Comparison of ENCODE assay signal across 14 cellular contexts in the genomic region with DNA sequence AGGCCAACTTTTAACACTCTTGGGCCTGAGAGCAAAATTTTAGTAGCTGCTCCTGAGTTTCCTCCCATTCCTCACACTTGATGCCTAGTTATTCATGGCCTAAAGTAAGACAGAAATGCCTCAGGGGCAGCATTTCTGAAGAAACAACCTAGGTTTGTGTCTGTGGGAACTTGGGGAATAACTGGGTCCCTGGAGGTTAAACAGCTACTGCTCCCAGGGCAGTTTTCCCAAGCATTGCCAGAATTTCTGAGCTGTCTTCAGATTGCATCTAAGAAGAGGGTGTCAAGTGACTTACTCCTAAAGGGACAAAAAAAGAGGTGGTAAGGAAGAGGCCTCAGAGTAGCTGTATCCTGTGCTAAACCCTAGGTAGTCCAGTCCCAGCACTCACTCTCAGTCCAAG.
DNase-seq lines count a peak whose midpoint lies in the region; ATAC-seq and TF ChIP-seq lines count a peak whose summit lies in the region.
"Had no signal": no experiment of that assay in that cellular context is flagged by ENCODE, and none has a peak within 500 bp of the region (broad histone marks: within the 10 kb centered on the region; RNA-seq: fewer than 3 reads in every experiment).

No MANE protein-coding gene starts in this region.

- peaks cover 52% of the 10 kb centered on the region for H3K4me1 Mint-ChIP-seq in nephron progenitor cell
- no peaks in the 10 kb centered on the region for H3K4me1 Mint-ChIP-seq in activated CD8-positive, alpha-beta T cell treated with anti-CD3 and anti-CD28 coated beads for 36 hours (ENCODE audit: low read depth)
- H3K4me1 Mint-ChIP-seq: CD8-positive, alpha-beta memory T cell had no signal

- H3K4me3 ChIP-seq in fibroblast of mammary gland (ENCODE audit: control insufficient read depth, low read depth, low read length) (no peak overlapping the region), BE2C (ENCODE audit: low read depth, low read length) (no peak overlapping the region)
- H3K4me3 ChIP-seq: A549, BLaER1 had no signal

- H3K27me3 ChIP-seq in BE2C: no peaks in the 10 kb centered on the region

- H3K4me3 Mint-ChIP-seq in nephron progenitor cell: no peak overlapping the region
- H3K4me3 Mint-ChIP-seq in activated CD8-positive, alpha-beta T cell treated with anti-CD3 and anti-CD28 coated beads for 36 hours: no peak overlapping the region
- H3K4me3 Mint-ChIP-seq: CD8-positive, alpha-beta memory T cell; HFFc6 had no signal

- no peaks in the 10 kb centered on the region for H3K36me3 ChIP-seq in BE2C
- H3K36me3 ChIP-seq: BLaER1 had no signal

- H3K27me3 Mint-ChIP-seq in nephron progenitor cell (ENCODE audit: low read depth, poor library complexity): no peaks in the 10 kb centered on the region
- peaks cover 2% of the 10 kb centered on the region for H3K27me3 Mint-ChIP-seq in activated CD8-positive, alpha-beta T cell treated with anti-CD3 and anti-CD28 coated beads for 36 hours

- in situ Hi-C loops in SK-MEL-5 (cut with HindIII; ENCODE audit: low pct_unique_long_range_greater_than_20kb, low sequenced_read_pairs): no loop called here

- CTCF ChIA-PET in activated CD8-positive, alpha-beta T cell treated with anti-CD3 and anti-CD28 coated beads for 36 hours (lab: Charles Lee): interaction anchor here (1.2 kb wide), 1 partner anchor 28 kb away, joined by 3 read pairs; no protein-coding TSS in a partner anchor

- intact Hi-C loops in activated CD8-positive, alpha-beta T cell treated with anti-CD3 and anti-CD28 coated beads for 36 hours (cut with micrococcal nuclease): no loop called here

- no peaks in the 10 kb centered on the region for H3K9me3 ChIP-seq in BE2C
- H3K9me3 ChIP-seq: A549, BLaER1, Caco-2 had no signal

- POLR2A ChIA-PET in activated CD8-positive, alpha-beta T cell treated with anti-CD3 and anti-CD28 coated beads for 36 hours (lab: Charles Lee): no interaction called here

- peak overlapping the region; percentile 96 for H3K27ac Mint-ChIP-seq in nephron progenitor cell
- H3K27ac Mint-ChIP-seq in activated CD8-positive, alpha-beta T cell treated with anti-CD3 and anti-CD28 coated beads for 36 hours: no peak overlapping the region
- H3K27ac Mint-ChIP-seq: CD8-positive, alpha-beta memory T cell; HFFc6 had no signal

- DNase-seq in SK-MEL-5 (ENCODE audit: low read depth, low spot score) (peak; percentile 7), fibroblast of mammary gland (ENCODE audit: low read depth) (peak; percentile 29), nephron progenitor cell (no peak), BE2C (no peak), NCI-H2081 treated with DMSO at 0.1 percent for 48 hours (lab: John Stamatoyannopoulos, UW) (no peak)
- DNase-seq in activated CD8-positive, alpha-beta T cell treated with anti-CD3 and anti-CD28 coated beads for 36 hours: no peak
- DNase-seq: Caco-2; CD8-positive, alpha-beta memory T cell; DMS53; HCEC 1CT; HFFc6 had no signal

- ATAC-seq in activated CD8-positive, alpha-beta T cell treated with anti-CD3 and anti-CD28 coated beads for 36 hours: no peak
- ATAC-seq in GM19467 (IDR thresholded peaks at IDR 0.05; ENCODE audit: unreplicated experiment): no peak
- ATAC-seq: A549 had no signal

- H3K4me1 ChIP-seq in BE2C: no peaks in the 10 kb centered on the region
- H3K4me1 ChIP-seq: A549, BLaER1, Caco-2 had no signal

- no peak for TF ChIP-seq CTCF in fibroblast of mammary gland (conservative IDR thresholded peaks at IDR 0.05; ENCODE audit: control insufficient read depth, insufficient read depth, low read depth, low read length)
- TF ChIP-seq CTCF in nephron progenitor cell (IDR thresholded peaks at IDR 0.05): no peak
- TF ChIP-seq CTCF in BE2C (IDR thresholded peaks at IDR 0.05; ENCODE audit: low read depth, low read length): no peak
- no peak for TF ChIP-seq CTCF in activated CD8-positive, alpha-beta T cell treated with anti-CD3 and anti-CD28 coated beads for 36 hours (IDR thresholded peaks at IDR 0.05)

- peaks cover 3% of the 10 kb centered on the region for H3K36me3 Mint-ChIP-seq in nephron progenitor cell (ENCODE audit: low read depth)
- no peaks in the 10 kb centered on the region for H3K36me3 Mint-ChIP-seq in activated CD8-positive, alpha-beta T cell treated with anti-CD3 and anti-CD28 coated beads for 36 hours (ENCODE audit: low read depth)
- H3K36me3 Mint-ChIP-seq: CD8-positive, alpha-beta memory T cell had no signal

- H3K9me3 Mint-ChIP-seq in nephron progenitor cell: peaks cover 9% of the 10 kb centered on the region
- H3K9me3 Mint-ChIP-seq in activated CD8-positive, alpha-beta T cell treated with anti-CD3 and anti-CD28 coated beads for 36 hours: no peaks in the 10 kb centered on the region
- H3K9me3 Mint-ChIP-seq: CD8-positive, alpha-beta memory T cell; HFFc6 had no signal

Comparison
In these comparisons a context has a peak if more than half of its experiments do, and no peak if none do; other contexts are left out.
1. DNase-seq: peak in SK-MEL-5 (single experiment) and fibroblast of mammary gland (single experiment); none in nephron progenitor cell (single experiment), BE2C (single experiment), activated CD8-positive, alpha-beta T cell treated with anti-CD3 and anti-CD28 coated beads for 36 hours (single experiment) and NCI-H2081 treated with DMSO at 0.1 percent for 48 hours (single experiment).